Comparison of ENCODE assay signal across 22 cellular contexts in the genomic region with DNA sequence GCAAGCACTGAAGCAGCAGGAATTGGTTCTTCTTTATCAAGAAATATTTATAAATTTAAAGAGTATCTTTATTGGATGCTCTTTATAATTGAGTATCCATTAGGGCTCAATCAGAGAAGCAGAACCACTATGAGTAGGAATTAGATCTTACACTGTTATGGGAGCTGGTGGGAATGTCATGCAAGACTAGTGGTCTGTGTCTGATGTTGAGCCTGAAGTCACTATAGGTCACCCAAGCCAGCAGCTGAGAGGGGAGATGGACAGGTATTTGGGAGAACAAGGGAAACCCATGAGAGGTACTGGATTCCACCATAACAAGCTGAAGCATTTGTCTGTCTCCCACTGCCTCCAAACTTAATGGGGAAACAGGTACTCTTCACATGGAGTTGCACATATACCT.
DNase-seq lines count a peak whose midpoint lies in the region; ATAC-seq, FAIRE-seq and TF ChIP-seq lines count a peak whose summit lies in the region.
"Had no signal": no experiment of that assay in that cellular context is flagged by ENCODE, and none has a peak within 500 bp of the region (broad histone marks: within the 10 kb centered on the region; RNA-seq: fewer than 3 reads in every experiment).

No MANE protein-coding gene starts in this region.

- no peak overlapping the region for H3K23ac ChIP-seq in IMR-90 (ENCODE audit: low read depth, low read length)
- no peak overlapping the region for H3K23ac ChIP-seq in mesendoderm (ENCODE audit: low read length)

- H3K4me2 ChIP-seq in A549 (no peak overlapping the region), IMR-90 (ENCODE audit: low read depth, low read length) (no peak overlapping the region), mesendoderm (ENCODE audit: low read length) (no peak overlapping the region)

- TF ChIP-seq EP300 in A549 (IDR thresholded peaks at IDR 0.05): no peak

- H3K4ac ChIP-seq in IMR-90 (ENCODE audit: low read depth, low read length) (peak overlapping the region; percentile 39), mesendoderm (ENCODE audit: low read depth, low read length) (peak overlapping the region; percentile 67)

- in situ Hi-C loops in IMR-90 (cut with MboI; ENCODE audit: low sequenced_read_pairs): loop anchor here (25.0 kb wide), 2 partner anchors 249 to 1426 kb away; no protein-coding TSS in a partner anchor

- H3K4me1 ChIP-seq in A549 (peaks cover 34% of the 10 kb centered on the region), IMR-90 (ENCODE audit: control insufficient read depth, insufficient read depth, low read length) (peaks cover 14% of the 10 kb centered on the region), mesendoderm (ENCODE audit: control insufficient read depth, low read depth, low read length) (peaks cover 2% of the 10 kb centered on the region), aorta (ENCODE audit: control insufficient read depth in 1 of 2, insufficient read depth in 2 of 2, low read length in 2 of 2) (peaks cover 0 to 2% of the 10 kb centered on the region in 2 donors), lower lobe of right lung (no peaks in the 10 kb centered on the region)

- H2AK5ac ChIP-seq in IMR-90 (ENCODE audit: low read depth, low read length) (peak overlapping the region; percentile 43; the same call in 1 of the 2 replicates), mesendoderm (ENCODE audit: low read length) (no peak overlapping the region)

- no peaks in the 10 kb centered on the region for H4K20me1 ChIP-seq in IMR-90 (ENCODE audit: insufficient read depth, low read length)

- peak overlapping the region; percentile 1; the same call in 1 of the 2 replicates for H4K5ac ChIP-seq in IMR-90 (ENCODE audit: low read depth, low read length)
- no peak overlapping the region for H4K5ac ChIP-seq in mesendoderm (ENCODE audit: low read length)

- peak overlapping the region; percentile 68; the same call in 1 of the 2 replicates for H2BK120ac ChIP-seq in IMR-90 (ENCODE audit: low read depth, low read length)
- H2BK120ac ChIP-seq in mesendoderm (ENCODE audit: low read depth, low read length): no peak overlapping the region

- CTCF ChIA-PET in A549 (lab: Yijun Ruan, JAX) (no interaction called here), IMR-90 (lab: Yijun Ruan, JAX) (interaction anchor here (1.2 kb wide), 1 partner anchor 257 kb away, joined by 4 read pairs; no protein-coding TSS in a partner anchor)

- H3K14ac ChIP-seq in IMR-90 (replicated peaks; ENCODE audit: low read depth, low read length): 0 out of 2 replicates have a peak overlapping the region, but pooled peaks have one; percentile 7

- H3K4me3 ChIP-seq in A549 (no peak overlapping the region), IMR-90 (ENCODE audit: insufficient read depth, low read depth, low read length) (no peak overlapping the region), mesendoderm (ENCODE audit: low read length) (no peak overlapping the region), aorta (ENCODE audit: low read length in 2 of 2) (no peak overlapping the region), lower lobe of right lung (no peak overlapping the region)
- H3K4me3 ChIP-seq: GM12878, GM23248 had no signal

- no peak for FAIRE-seq in A549 (lab: Jason Lieb, UNC)
- FAIRE-seq: A204.1, D721Med, GM12878, GM19239, H1 had no signal

- no peak for TF ChIP-seq CTCF in A549 (IDR thresholded peaks at IDR 0.05)
- TF ChIP-seq CTCF in IMR-90 (conservative IDR thresholded peaks at IDR 0.05; ENCODE audit: low read depth, low read length): no peak
- TF ChIP-seq CTCF in lower lobe of right lung (IDR thresholded peaks at IDR 0.05): no peak

- H4K91ac ChIP-seq in IMR-90 (ENCODE audit: insufficient read depth, low read depth, low read length): no peak overlapping the region; the same call in 1 of the 2 replicates

- H2BK20ac ChIP-seq in IMR-90 (ENCODE audit: low read depth, low read length): peak overlapping the region; percentile 76

- peak overlapping the region; percentile 73; the same call in 2 of the 3 replicates for H2BK15ac ChIP-seq in IMR-90 (ENCODE audit: low read depth, low read length)
- no peak overlapping the region for H2BK15ac ChIP-seq in mesendoderm (replicated peaks; ENCODE audit: low read depth)

- intact Hi-C loops in IMR-90 (cut with micrococcal nuclease) (no loop called here), aorta (cut with DNase I) (no loop called here), lower lobe of right lung (cut with DNase I) (no loop called here)

- ATAC-seq in A549 (no peak), IMR-90 (ENCODE audit: low read depth) (no peak), aorta (ENCODE audit: low FRiP score) (no peak), lower lobe of right lung (no peak)
- ATAC-seq: GM12878 had no signal

- H3K27ac ChIP-seq in A549 (peak overlapping the region; percentile 71 to 97; a peak in 5 of 6 replicates), IMR-90 (ENCODE audit: insufficient read depth, low read length) (no peak overlapping the region), mesendoderm (ENCODE audit: low read depth, low read length) (no peak overlapping the region), aorta (ENCODE audit: low read depth in 1 of 2, low read length in 2 of 2) (no peak overlapping the region), lower lobe of right lung (no peak overlapping the region)
- H3K27ac ChIP-seq: 22Rv1, GM23248 had no signal

- POLR2A ChIA-PET in A549 (lab: Yijun Ruan, JAX) (no interaction called here), IMR-90 (lab: Charles Lee; ENCODE audit: unreplicated experiment) (no interaction called here)

- TF ChIP-seq POLR2A in A549 (IDR thresholded peaks at IDR 0.05; ENCODE audit: low read length) (no peak), IMR-90 (IDR thresholded peaks at IDR 0.05; ENCODE audit: low read depth, low read length) (no peak)

- H4K8ac ChIP-seq in IMR-90 (ENCODE audit: low read depth in 2 of 2, low read length in 2 of 2) (peak overlapping the region; percentile 33 to 39; a peak in 1 of 4 replicates), mesendoderm (ENCODE audit: low read depth, low read length) (no peak overlapping the region)

- H3K9ac ChIP-seq in IMR-90 (ENCODE audit: low read depth, low read length) (no peak overlapping the region), mesendoderm (ENCODE audit: low read length) (no peak overlapping the region)
- H3K9ac ChIP-seq: GM23248 had no signal

- H3K79me2 ChIP-seq in mesendoderm (ENCODE audit: control insufficient read depth, insufficient read depth, low read length): no peaks in the 10 kb centered on the region

- no peak overlapping the region for H2AK9ac ChIP-seq in IMR-90 (replicated peaks; ENCODE audit: low read depth, low read length, poor library complexity)

- DNase-seq in A549 (ENCODE audit: low read depth in 1 of 2, low spot score in 1 of 2) (no peak), IMR-90 (no peak), mesendoderm (no peak), aorta (no peak), D341Med (ENCODE audit: low spot score) (no peak), lower lobe of right lung (no peak)
- DNase-seq: C1 segment of cervical spinal cord; CD4-positive, alpha-beta memory T cell; COR-L47; DMS 273 treated with DMSO at 0.1 percent for 48 hours; DMS79; EL; GDM1; GM23248; H7; HCEC 1CT had no signal

- H3K36me3 ChIP-seq in IMR-90 (ENCODE audit: control insufficient read depth, insufficient read depth, low read length) (no peaks in the 10 kb centered on the region), mesendoderm (ENCODE audit: control insufficient read depth, insufficient read depth, low read length) (no peaks in the 10 kb centered on the region), aorta (ENCODE audit: control insufficient read depth in 1 of 2, insufficient read depth in 2 of 2, low read length in 1 of 2) (no peaks in the 10 kb centered on the region), lower lobe of right lung (no peaks in the 10 kb centered on the region)

- no peaks in the 10 kb centered on the region for H3K9me1 ChIP-seq in IMR-90 (ENCODE audit: insufficient read depth, low read length)

- peak overlapping the region; percentile 67; the same call in 1 of the 2 replicates for H3K18ac ChIP-seq in IMR-90 (ENCODE audit: low read depth, low read length)
- H3K18ac ChIP-seq in mesendoderm (ENCODE audit: low read length): no peak overlapping the region

- H2BK5ac ChIP-seq in IMR-90 (ENCODE audit: low read depth, low read length, poor library complexity, severe bottlenecking) (no peak overlapping the region), mesendoderm (ENCODE audit: low read length) (no peak overlapping the region)

- H3K9me3 ChIP-seq in A549 (peaks cover 26% of the 10 kb centered on the region), IMR-90 (ENCODE audit: control insufficient read depth, insufficient read depth, low read length) (no peaks in the 10 kb centered on the region), aorta (ENCODE audit: control insufficient read depth, low read length) (no peaks in the 10 kb centered on the region), lower lobe of right lung (no peaks in the 10 kb centered on the region)

- no peaks in the 10 kb centered on the region for H3K27me3 ChIP-seq in IMR-90 (ENCODE audit: control insufficient read depth, insufficient read depth, low read length)
- H3K27me3 ChIP-seq in mesendoderm (ENCODE audit: insufficient read depth, low read length, poor library complexity): no peaks in the 10 kb centered on the region
- no peaks in the 10 kb centered on the region for H3K27me3 ChIP-seq in aorta (ENCODE audit: control insufficient read depth in 1 of 2, insufficient read depth in 2 of 2, low read length in 1 of 2)
- no peaks in the 10 kb centered on the region for H3K27me3 ChIP-seq in lower lobe of right lung (ENCODE audit: low read depth)

- H3K79me1 ChIP-seq in IMR-90 (ENCODE audit: low read depth in 1 of 2, low read length in 2 of 2): no peaks in the 10 kb centered on the region
- H3K79me1 ChIP-seq in mesendoderm (ENCODE audit: low read length): no peaks in the 10 kb centered on the region

- no TSS peak for BruUV-seq in IMR-90 (replicated peaks; lab: Mats Ljungman, UMichigan)

- no peak overlapping the region for H2AFZ ChIP-seq in IMR-90 (replicated peaks; ENCODE audit: low read length, poor library complexity)
- H2AFZ ChIP-seq: GM23248 had no signal

- dilution Hi-C loops in IMR-90 (cut with HindIII; ENCODE audit: low sequenced_read_pairs, unreplicated experiment): no loop called here

- TF ChIP-seq RAD21 in A549 (conservative IDR thresholded peaks at IDR 0.05 in 1 of 2, IDR thresholded peaks at IDR 0.05 in 1 of 2): no peak
- no peak for TF ChIP-seq RAD21 in IMR-90 (IDR thresholded peaks at IDR 0.05; ENCODE audit: low read length)

- H3K56ac ChIP-seq in IMR-90 (ENCODE audit: extremely low read depth, insufficient read depth, low read length) (no peak overlapping the region), mesendoderm (ENCODE audit: low read length) (no peak overlapping the region)

TF ChIP-seq in A549, 52 proteins besides CTCF, POLR2A, EP300 and RAD21 (continues in another document):
- TF ChIP-seq SMC3 (IDR thresholded peaks at IDR 0.05) (no peak), JUNB (IDR thresholded peaks at IDR 0.05) (no peak), RNF2 (IDR thresholded peaks at IDR 0.05; ENCODE audit: borderline replicate concordance, low read depth) (no peak), RARB (CRISPR knock-in tag; IDR thresholded peaks at IDR 0.05) (no peak)

TF ChIP-seq in IMR-90, 13 proteins besides CTCF, POLR2A, EP300 and RAD21 (continues in another document):
- TF ChIP-seq FOS (IDR thresholded peaks at IDR 0.05; ENCODE audit: low read depth, low read length) (no peak), MAZ (IDR thresholded peaks at IDR 0.05; ENCODE audit: borderline replicate concordance, low read depth, low read length) (no peak), CHD1 (IDR thresholded peaks at IDR 0.05; ENCODE audit: low read depth, low read length) (no peak), BHLHE40 (IDR thresholded peaks at IDR 0.05; ENCODE audit: low read depth, low read length) (no peak)

Comparison
In these comparisons a context has a peak if more than half of its experiments do, and no peak if none do; other contexts are left out.
1. H3K27ac ChIP-seq: peak in A549 (2 of 2); none in IMR-90 (single experiment), mesendoderm (single experiment), aorta (0 of 2) and lower lobe of right lung (single experiment).